25 cellular contexts compared by ENCODE assay signal in the genomic region with DNA sequence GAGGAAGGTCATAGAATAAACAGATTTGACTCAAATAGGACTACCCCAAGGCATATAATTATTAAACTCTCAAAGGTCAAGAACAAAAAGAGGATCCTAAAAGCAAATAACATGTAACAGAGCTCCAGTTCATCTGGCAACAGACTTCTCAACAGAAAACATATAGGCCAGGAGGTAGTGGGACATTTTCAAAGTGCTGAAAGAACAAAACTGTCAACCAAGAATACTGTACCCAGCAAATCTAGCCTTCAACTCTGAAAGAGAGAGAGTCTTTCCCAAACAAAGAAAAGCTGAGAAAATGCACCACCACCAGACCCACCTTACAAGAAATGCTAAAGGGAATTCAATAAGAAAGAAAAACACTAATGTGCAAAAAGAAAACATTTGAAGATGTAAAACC.
"Had no signal": no experiment of that assay in that cellular context is flagged by ENCODE, and none has a peak within 500 bp of the region (broad histone marks: within the 10 kb centered on the region; RNA-seq: fewer than 3 reads in every experiment).

No MANE protein-coding gene starts in this region.

- H3K4me1 ChIP-seq: gastrocnemius medialis, prostate gland, right atrium auricular region, sigmoid colon, testis, tibial artery had no signal

- H3K27me3 Mint-ChIP-seq: effector memory CD8-positive, alpha-beta T cell; memory B cell; naive B cell; natural killer cell treated with Interleukin-12 subunit alpha and Interleukin-12 subunit beta and Interleukin-15 and Interleukin-18, amount 100 ng/mL, for 72 hours; stimulated activated memory B cell treated with anti-CD40 and anti-IgM and Interleukin-4, amounts not matched to agents 10 μg/mL and 1 μg/mL and 100 μg/mL, for 72 hours; type B pancreatic cell had no signal

- H3K27ac ChIP-seq: coronary artery, prostate gland, right atrium auricular region, sigmoid colon, testis, tibial artery had no signal

- H3K9me3 ChIP-seq: gastrocnemius medialis, prostate gland, testis, tibial artery had no signal

- ATAC-seq: effector memory CD8-positive, alpha-beta T cell; esophagus mucosa; gastrocnemius medialis; mucosa of descending colon; natural killer cell treated with Interleukin-12 subunit alpha and Interleukin-12 subunit beta and Interleukin-15 and Interleukin-18, amount 100 ng/mL, for 72 hours; stimulated activated memory B cell treated with anti-CD40 and anti-IgM and Interleukin-4, amounts not matched to agents 10 μg/mL and 1 μg/mL and 100 μg/mL, for 72 hours; stimulated activated naive CD8-positive, alpha-beta T cell treated with anti-CD3 and anti-CD28 coated beads, Interleukin-15, Interleukin-2, amounts not matched to agents 100 U/mL and 50 U/mL, for 24 hours had no signal

- H3K4me3 Mint-ChIP-seq: effector memory CD8-positive, alpha-beta T cell; memory B cell; mesothelial cell of epicardium; natural killer cell treated with Interleukin-12 subunit alpha and Interleukin-12 subunit beta and Interleukin-15 and Interleukin-18, amount 100 ng/mL, for 72 hours; neural crest cell; stimulated activated memory B cell treated with anti-CD40 and anti-IgM and Interleukin-4, amounts not matched to agents 10 μg/mL and 1 μg/mL and 100 μg/mL, for 72 hours; type B pancreatic cell had no signal

- H3K4me3 ChIP-seq: coronary artery, gastrocnemius medialis, lung, mucosa of descending colon, prostate gland, right atrium auricular region, sigmoid colon, testis, tibial artery had no signal

- DNase-seq: dermis blood vessel endothelial cell; effector memory CD8-positive, alpha-beta T cell; foreskin fibroblast; gastrocnemius medialis; mucosa of descending colon; naive B cell; sigmoid colon; stimulated activated CD4-positive, alpha-beta T cell treated with anti-CD3 and anti-CD28 coated beads, Interleukin-4, amount 100 ng/mL, for 4 hours; stimulated activated naive CD8-positive, alpha-beta T cell treated with anti-CD3 and anti-CD28 coated beads, Interleukin-15, Interleukin-2, amounts not matched to agents 100 U/mL and 50 U/mL, for 24 hours; substantia nigra; testis; tibial artery had no signal

- H3K4me1 Mint-ChIP-seq: mesothelial cell of epicardium; naive B cell; stimulated activated memory B cell treated with anti-CD40 and anti-IgM and Interleukin-4, amounts not matched to agents 10 μg/mL and 1 μg/mL and 100 μg/mL, for 72 hours had no signal

- H3K27me3 ChIP-seq: gastrocnemius medialis, right atrium auricular region, sigmoid colon, testis, tibial artery had no signal

- H3K9me3 Mint-ChIP-seq: natural killer cell treated with Interleukin-12 subunit alpha and Interleukin-12 subunit beta and Interleukin-15 and Interleukin-18, amount 100 ng/mL, for 72 hours had no signal

- FAIRE-seq: endometrium, keratinocyte had no signal

- H3K27ac Mint-ChIP-seq: effector memory CD8-positive, alpha-beta T cell; memory B cell; mesothelial cell of epicardium; natural killer cell treated with Interleukin-12 subunit alpha and Interleukin-12 subunit beta and Interleukin-15 and Interleukin-18, amount 100 ng/mL, for 72 hours; stimulated activated memory B cell treated with anti-CD40 and anti-IgM and Interleukin-4, amounts not matched to agents 10 μg/mL and 1 μg/mL and 100 μg/mL, for 72 hours; type B pancreatic cell had no signal
